18 cellular contexts compared by ENCODE assay signal in genomic region chr15:97521390-97521789, GRCh38.
DNase-seq lines count a peak whose midpoint lies in the region; FAIRE-seq and TF ChIP-seq lines count a peak whose summit lies in the region.
"Had no signal": no experiment of that assay in that cellular context is flagged by ENCODE, and none has a peak within 500 bp of the region (broad histone marks: within the 10 kb centered on the region; RNA-seq: fewer than 3 reads in every experiment).

No MANE protein-coding gene starts in this region.

- H3K27ac ChIP-seq in mesodermal cell (ENCODE audit: low read depth, low read length, severe bottlenecking) (peak overlapping the region; percentile 1), suprapubic skin (no peak overlapping the region), ascending aorta (no peak overlapping the region), H9 (ENCODE audit: insufficient read length, low read depth, low read length) (no peak overlapping the region)
- H3K27ac ChIP-seq: foreskin keratinocyte, hepatocyte had no signal

- H3K9ac ChIP-seq in adipocyte (ENCODE audit: low read length) (peak overlapping the region; percentile 27), H9 (ENCODE audit: extremely low read depth, insufficient read length, low read length) (no peak overlapping the region)

- H3K4me3 Mint-ChIP-seq in glutamatergic neuron (ENCODE audit: unreplicated experiment) (no peak overlapping the region), H9 (no peak overlapping the region)
- H3K4me3 Mint-ChIP-seq: activated CD4-positive, alpha-beta T cell treated with anti-CD3 and anti-CD28 coated beads for 36 hours; CD4-positive, CD25-positive, alpha-beta regulatory T cell; mesothelial cell of epicardium; naive thymus-derived CD4-positive, alpha-beta T cell had no signal

- H3K36me3 Mint-ChIP-seq in glutamatergic neuron (ENCODE audit: unreplicated experiment) (no peaks in the 10 kb centered on the region), H9 (ENCODE audit: insufficient read depth in 1 of 3, low read depth in 3 of 3) (no peaks in the 10 kb centered on the region)
- H3K36me3 Mint-ChIP-seq: activated naive CD4-positive, alpha-beta T cell treated with anti-CD3 and anti-CD28 coated beads, Interleukin-2, amount 50 U/mL, for 72 hours; CD4-positive, CD25-positive, alpha-beta regulatory T cell; mesothelial cell of epicardium; naive thymus-derived CD4-positive, alpha-beta T cell had no signal

- TF ChIP-seq CTCF in glutamatergic neuron (IDR thresholded peaks at IDR 0.05; ENCODE audit: partially characterized antibody, unreplicated experiment) (no peak), suprapubic skin (IDR thresholded peaks at IDR 0.05) (no peak), D721Med (IDR thresholded peaks at IDR 0.05; ENCODE audit: insufficient read depth, missing control alignments) (no peak), ascending aorta (IDR thresholded peaks at IDR 0.05) (no peak), H9 (conservative IDR thresholded peaks at IDR 0.05) (no peak)

- no peak for TF ChIP-seq EP300 in suprapubic skin (IDR thresholded peaks at IDR 0.05)

- H4K5ac ChIP-seq in H9 (ENCODE audit: insufficient read length, low read depth, low read length): no peak overlapping the region

- H3K4me2 ChIP-seq in H9 (ENCODE audit: insufficient read depth, insufficient read length, low read length): no peak overlapping the region
- H3K4me2 ChIP-seq: hepatocyte had no signal

- H3K27ac Mint-ChIP-seq in glutamatergic neuron (ENCODE audit: unreplicated experiment) (peak overlapping the region; percentile 74), H9 (no peak overlapping the region)
- H3K27ac Mint-ChIP-seq: activated CD4-positive, alpha-beta T cell treated with anti-CD3 and anti-CD28 coated beads for 36 hours; activated naive CD4-positive, alpha-beta T cell treated with anti-CD3 and anti-CD28 coated beads, Interleukin-2, amount 50 U/mL, for 72 hours; mesothelial cell of epicardium; naive thymus-derived CD4-positive, alpha-beta T cell had no signal

- H3K23me2 ChIP-seq in H9 (ENCODE audit: insufficient read length, low read depth, low read length, poor library complexity, severe bottlenecking): no peaks in the 10 kb centered on the region

- no peak overlapping the region for H3K18ac ChIP-seq in H9 (ENCODE audit: insufficient read length, low read depth, low read length)

- WGBS in mesodermal cell (ENCODE audit: insufficient coverage in 2 of 2), 2 experiments: 93 to 96% methylated on average over 3 to 7 of the region's 10 CpGs
- 56% methylated on average over 10 of the region's 10 CpGs for WGBS in suprapubic skin
- no CpG with 5 or more reads among the region's 10 CpGs for WGBS in H9 (ENCODE audit: extremely low coverage, insufficient read length, low lambda C conversion rate)

- H4K20me1 ChIP-seq in H9 (ENCODE audit: control insufficient read depth, insufficient read depth, insufficient read length): no peaks in the 10 kb centered on the region

- H3K4ac ChIP-seq in H9 (ENCODE audit: low read depth, low read length): no peak overlapping the region

- no peak overlapping the region for H2BK120ac ChIP-seq in H9 (ENCODE audit: low read depth, low read length, poor library complexity, severe bottlenecking)

- no peak overlapping the region for H2AK5ac ChIP-seq in H9 (ENCODE audit: insufficient read length, low read length)

- no peaks in the 10 kb centered on the region for H3K79me1 ChIP-seq in H9 (ENCODE audit: insufficient read depth, low read depth, low read length, poor library complexity, severe bottlenecking)

- FAIRE-seq in D721Med (lab: Jason Lieb, UNC): no peak
- FAIRE-seq: HepG2 had no signal

- H2BK15ac ChIP-seq in H9 (ENCODE audit: low read depth, low read length): no peak overlapping the region

- H3K27me3 Mint-ChIP-seq in glutamatergic neuron (ENCODE audit: unreplicated experiment) (no peaks in the 10 kb centered on the region), H9 (ENCODE audit: low read depth) (no peaks in the 10 kb centered on the region)
- H3K27me3 Mint-ChIP-seq: CD4-positive, CD25-positive, alpha-beta regulatory T cell had no signal

- peak overlapping the region; percentile 76 for H3K4me3 ChIP-seq in adipocyte (ENCODE audit: low read length)
- H3K4me3 ChIP-seq in mesodermal cell (ENCODE audit: extremely low read depth, insufficient read depth, low read length, poor library complexity, severe bottlenecking): no peak overlapping the region
- peak overlapping the region; percentile 23 for H3K4me3 ChIP-seq in suprapubic skin
- H3K4me3 ChIP-seq in ascending aorta: no peak overlapping the region
- H3K4me3 ChIP-seq: hepatocyte had no signal

- no peak for TF ChIP-seq POLR2A in suprapubic skin (IDR thresholded peaks at IDR 0.05)

- intact Hi-C loops in ascending aorta (cut with DNase I): no loop called here

- H4K8ac ChIP-seq in H9 (replicated peaks; ENCODE audit: insufficient read length, low read depth, low read length): no peak overlapping the region

- no peak overlapping the region for H3K56ac ChIP-seq in H9 (ENCODE audit: insufficient read length, low read depth, low read length)

- H3K9me3 Mint-ChIP-seq in glutamatergic neuron (ENCODE audit: unreplicated experiment): no peaks in the 10 kb centered on the region
- H3K9me3 Mint-ChIP-seq in H9: no peaks in the 10 kb centered on the region
- H3K9me3 Mint-ChIP-seq: mesothelial cell of epicardium had no signal

- no peaks in the 10 kb centered on the region for H3K9me3 ChIP-seq in adipocyte (ENCODE audit: control insufficient read depth, low read length)
- no peaks in the 10 kb centered on the region for H3K9me3 ChIP-seq in mesodermal cell (ENCODE audit: control insufficient read depth, low read length)
- H3K9me3 ChIP-seq in suprapubic skin: no peaks in the 10 kb centered on the region
- no peaks in the 10 kb centered on the region for H3K9me3 ChIP-seq in ascending aorta
- no peaks in the 10 kb centered on the region for H3K9me3 ChIP-seq in H9 (ENCODE audit: control insufficient read depth, low read depth, low read length)

- no peak overlapping the region for H2BK5ac ChIP-seq in H9 (ENCODE audit: insufficient read length, low read length)

- H2BK20ac ChIP-seq in H9 (ENCODE audit: low read depth, low read length, poor library complexity, severe bottlenecking): no peak overlapping the region

- H3K36me3 ChIP-seq in adipocyte (ENCODE audit: control insufficient read depth, insufficient read depth, low read length, severe bottlenecking): no peaks in the 10 kb centered on the region
- H3K36me3 ChIP-seq in mesodermal cell (ENCODE audit: control insufficient read depth, insufficient read depth, low read length): no peaks in the 10 kb centered on the region
- no peaks in the 10 kb centered on the region for H3K36me3 ChIP-seq in suprapubic skin
- no peaks in the 10 kb centered on the region for H3K36me3 ChIP-seq in ascending aorta

- H3K27me3 ChIP-seq in adipocyte (replicated peaks; ENCODE audit: control insufficient read depth, insufficient read depth, low read length): no peaks in the 10 kb centered on the region
- H3K27me3 ChIP-seq in suprapubic skin: no peaks in the 10 kb centered on the region
- H3K27me3 ChIP-seq in ascending aorta: no peaks in the 10 kb centered on the region
- no peaks in the 10 kb centered on the region for H3K27me3 ChIP-seq in H9 (ENCODE audit: insufficient read depth, low read length)
- H3K27me3 ChIP-seq: foreskin keratinocyte, hepatocyte had no signal

- H3K4me1 ChIP-seq in adipocyte (ENCODE audit: control insufficient read depth, insufficient read depth, low read length): peaks cover 14% of the 10 kb centered on the region
- peaks cover 3% of the 10 kb centered on the region for H3K4me1 ChIP-seq in mesodermal cell (ENCODE audit: control insufficient read depth, insufficient read depth, low read length, poor library complexity, severe bottlenecking)
- H3K4me1 ChIP-seq in suprapubic skin: peaks cover 7% of the 10 kb centered on the region
- no peaks in the 10 kb centered on the region for H3K4me1 ChIP-seq in ascending aorta
- 0 out of 2 replicates have a peak, but pooled peaks cover 2% of the 10 kb centered on the region for H3K4me1 ChIP-seq in H9 (ENCODE audit: insufficient read depth, low read length)
- H3K4me1 ChIP-seq: foreskin keratinocyte had no signal

- H3K4me1 Mint-ChIP-seq in glutamatergic neuron (ENCODE audit: low read depth, unreplicated experiment) (peaks cover 33% of the 10 kb centered on the region), H9 (peaks cover 17% of the 10 kb centered on the region in 2 experiments)
- H3K4me1 Mint-ChIP-seq: activated CD4-positive, alpha-beta T cell treated with anti-CD3 and anti-CD28 coated beads for 36 hours; CD4-positive, CD25-positive, alpha-beta regulatory T cell; mesothelial cell of epicardium; naive thymus-derived CD4-positive, alpha-beta T cell had no signal

- H3K79me2 ChIP-seq in H9 (ENCODE audit: insufficient read depth, low read length): no peaks in the 10 kb centered on the region
- H3K79me2 ChIP-seq: hepatocyte had no signal

- no peak overlapping the region for H3T11ph ChIP-seq in H9 (ENCODE audit: low read length)

- H4K91ac ChIP-seq in H9 (ENCODE audit: insufficient read length, low read depth, low read length): no peak overlapping the region

- H2AFZ ChIP-seq in H9 (ENCODE audit: low read length): no peak overlapping the region
- H2AFZ ChIP-seq: hepatocyte had no signal

- DNase-seq in adipocyte (ENCODE audit: low read depth) (no peak), glutamatergic neuron (no peak), suprapubic skin (ENCODE audit: low spot score in 2 of 2) (no peak), D721Med (ENCODE audit: insufficient read length, low spot score) (no peak), ascending aorta (ENCODE audit: low spot score in 2 of 2) (no peak), H9 (no peak)
- DNase-seq: activated CD4-positive, alpha-beta T cell treated with anti-CD3 and anti-CD28 coated beads for 36 hours; activated T-cell treated with anti-CD3 and anti-CD28 coated beads for 4 hours; aorta; CD4-positive, CD25-positive, alpha-beta regulatory T cell; foreskin keratinocyte; left colon; naive thymus-derived CD4-positive, alpha-beta T cell had no signal

- no peak overlapping the region for H3K23ac ChIP-seq in H9 (ENCODE audit: insufficient read length, low read depth, low read length)

- no peak overlapping the region for H2BK12ac ChIP-seq in H9 (ENCODE audit: insufficient read length, low read depth, low read length)

- no peak overlapping the region for H3K14ac ChIP-seq in H9 (ENCODE audit: insufficient read depth, low read length)

Comparison
In these comparisons a context has a peak if more than half of its experiments do, and no peak if none do; other contexts are left out.
1. H3K4me3 ChIP-seq: peak in adipocyte (single experiment) and suprapubic skin (single experiment); none in mesodermal cell (single experiment) and ascending aorta (0 of 2).